Comparison of ENCODE assay signal across 9 cellular contexts in genomic region chr4:22237155-22237751, GRCh38.
DNase-seq lines count a peak whose midpoint lies in the region; ATAC-seq lines count a peak whose summit lies in the region.
"Had no signal": no experiment of that assay in that cellular context is flagged by ENCODE, and none has a peak within 500 bp of the region (broad histone marks: within the 10 kb centered on the region; RNA-seq: fewer than 3 reads in every experiment).

No MANE protein-coding gene starts in this region.

- peaks cover 2% of the 10 kb centered on the region for H3K4me1 Mint-ChIP-seq in activated T-cell treated with anti-CD3 and anti-CD28 coated beads, Interleukin-2, amount 50 U/mL, for 4 hours (ENCODE audit: low read depth)

- H3K4me1 ChIP-seq in iPS DF 6.9 (ENCODE audit: control insufficient read depth, insufficient read depth, low read length) = no peaks in the 10 kb centered on the region
- H3K4me1 ChIP-seq: heart left ventricle had no signal

- no peaks in the 10 kb centered on the region for H3K36me3 ChIP-seq in iPS DF 6.9 (ENCODE audit: control insufficient read depth, insufficient read depth, low read length)
- H3K36me3 ChIP-seq: heart left ventricle had no signal

- no peaks in the 10 kb centered on the region for H3K27me3 ChIP-seq in iPS DF 6.9 (ENCODE audit: control insufficient read depth, insufficient read depth, low read length)

- DNase-seq in EH (ENCODE audit: low read depth) (peak; percentile 4), NCI-H146 (lab: John Stamatoyannopoulos, UW) (peak; percentile 67), iPS DF 6.9 (ENCODE audit: low read depth, low spot score) (peak; percentile 61), DMS79 treated with DMSO at 0.1 percent for 48 hours (lab: John Stamatoyannopoulos, UW) (no peak), GOT3 (lab: John Stamatoyannopoulos, UW) (no peak), NCI-H2107 (lab: John Stamatoyannopoulos, UW) (no peak)
- peak; percentile 26 for DNase-seq in activated T-cell treated with anti-CD3 and anti-CD28 coated beads, Interleukin-2, amount 50 U/mL, for 4 hours
- DNase-seq in stimulated activated CD4-positive, alpha-beta T cell treated with anti-CD3 and anti-CD28 coated beads, TNF-alpha, amount 100 ng/mL, for 4 hours (ENCODE audit: low read depth in 3 of 3) = peak; percentile 6 to 13 (median 9)

- H3K9me3 ChIP-seq in iPS DF 6.9 (ENCODE audit: control insufficient read depth, insufficient read depth, low read length) = no peaks in the 10 kb centered on the region
- H3K9me3 ChIP-seq: heart left ventricle had no signal

- peak overlapping the region; percentile 28 for H3K4me3 Mint-ChIP-seq in activated T-cell treated with anti-CD3 and anti-CD28 coated beads, Interleukin-2, amount 50 U/mL, for 4 hours

- H3K9me3 Mint-ChIP-seq in activated T-cell treated with anti-CD3 and anti-CD28 coated beads, Interleukin-2, amount 50 U/mL, for 4 hours = peaks cover 8% of the 10 kb centered on the region

- H3K27me3 Mint-ChIP-seq in activated T-cell treated with anti-CD3 and anti-CD28 coated beads, Interleukin-2, amount 50 U/mL, for 4 hours (ENCODE audit: low read depth) = no peaks in the 10 kb centered on the region

- no peaks in the 10 kb centered on the region for H3K36me3 Mint-ChIP-seq in activated T-cell treated with anti-CD3 and anti-CD28 coated beads, Interleukin-2, amount 50 U/mL, for 4 hours (ENCODE audit: insufficient read depth)

- H3K4me3 ChIP-seq in iPS DF 6.9 (ENCODE audit: low read length) = no peak overlapping the region
- H3K4me3 ChIP-seq: heart left ventricle had no signal

- no CpG with 5 or more reads among the region's 4 CpGs for WGBS in iPS DF 6.9 (ENCODE audit: insufficient coverage, insufficient read length)

- peak in 1 of 2 donors; percentile 41 for ATAC-seq in activated T-cell treated with anti-CD3 and anti-CD28 coated beads, Interleukin-2, amount 50 U/mL, for 4 hours
- ATAC-seq: heart left ventricle had no signal

- H3K27ac ChIP-seq in iPS DF 6.9 (ENCODE audit: low read length) = no peak overlapping the region
- H3K27ac ChIP-seq: heart left ventricle had no signal

Comparison
In these comparisons a context has a peak if more than half of its experiments do, and no peak if none do; other contexts are left out.
1. DNase-seq: peak in EH (single experiment), NCI-H146 (single experiment), activated T-cell treated with anti-CD3 and anti-CD28 coated beads, Interleukin-2, amount 50 U/mL, for 4 hours (single experiment), iPS DF 6.9 (single experiment) and stimulated activated CD4-positive, alpha-beta T cell treated with anti-CD3 and anti-CD28 coated beads, TNF-alpha, amount 100 ng/mL, for 4 hours (3 of 3); none in DMS79 treated with DMSO at 0.1 percent for 48 hours (single experiment), GOT3 (single experiment) and NCI-H2107 (single experiment).